ENCODE assay signal across 1 cellular context in the genomic region with DNA sequence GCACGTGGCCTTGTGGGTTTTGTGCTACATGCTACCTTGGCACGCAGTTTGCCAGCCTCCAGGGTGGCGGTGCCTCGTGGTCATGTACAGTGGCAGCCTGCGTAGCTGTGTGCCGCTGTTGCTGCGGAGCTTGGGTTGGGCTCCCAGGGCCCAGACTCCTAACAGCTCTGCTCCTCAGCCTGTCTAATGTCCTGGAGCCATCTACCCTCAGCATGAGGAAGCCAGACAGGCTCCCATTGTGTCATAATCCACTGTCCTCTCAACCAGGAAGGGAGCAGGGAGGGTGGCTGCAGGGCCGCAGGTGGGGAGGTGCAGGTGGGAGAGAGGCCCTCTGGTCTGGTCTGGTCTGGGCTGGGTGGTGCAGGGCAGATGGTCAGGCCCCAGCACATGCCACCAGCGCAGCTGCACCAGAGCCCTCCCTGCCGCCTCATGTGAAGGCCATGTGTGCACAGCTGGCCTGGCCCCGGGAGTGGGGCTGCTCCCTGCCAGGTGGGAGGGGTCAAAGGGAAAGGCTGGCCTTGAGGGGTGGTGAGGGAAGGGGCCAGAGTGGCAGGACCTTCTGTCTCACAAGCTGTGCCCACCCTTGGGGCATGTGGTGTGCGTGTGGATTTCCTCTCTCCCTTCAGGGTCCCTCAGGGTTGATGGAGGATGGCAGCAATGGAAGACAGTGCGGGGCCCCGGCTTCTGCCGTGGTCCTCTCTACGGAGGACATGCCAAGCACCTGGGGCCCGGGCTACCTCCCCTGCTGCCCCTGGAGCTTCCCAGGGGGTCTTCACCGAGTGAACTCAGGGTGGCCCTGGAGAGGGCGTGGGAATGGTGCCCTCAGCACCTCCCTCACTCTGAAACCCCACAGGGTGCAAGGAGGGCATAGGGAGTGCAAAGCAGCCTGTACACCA.
TF ChIP-seq lines count a peak whose summit lies in the region.

No MANE protein-coding gene starts in this region.

TF ChIP-seq in IMR-90, 13 proteins besides CTCF, POLR2A, EP300 and RAD21 (continued from another document):
- TF ChIP-seq CHD1 (IDR thresholded peaks at IDR 0.05; ENCODE audit: low read depth, low read length) (no peak), MAFK (IDR thresholded peaks at IDR 0.05; ENCODE audit: low read depth, low read length) (no peak), SMC3 (IDR thresholded peaks at IDR 0.05; ENCODE audit: low read depth, low read length) (no peak), MAZ (IDR thresholded peaks at IDR 0.05; ENCODE audit: borderline replicate concordance, low read depth, low read length) (no peak), NFE2L2 (IDR thresholded peaks at IDR 0.05; ENCODE audit: low read depth, low read length) (no peak), FOS (IDR thresholded peaks at IDR 0.05; ENCODE audit: low read depth, low read length) (no peak), MXI1 (IDR thresholded peaks at IDR 0.05; ENCODE audit: borderline replicate concordance, low read depth, low read length) (no peak)
- TF ChIP-seq, protein P1, sequence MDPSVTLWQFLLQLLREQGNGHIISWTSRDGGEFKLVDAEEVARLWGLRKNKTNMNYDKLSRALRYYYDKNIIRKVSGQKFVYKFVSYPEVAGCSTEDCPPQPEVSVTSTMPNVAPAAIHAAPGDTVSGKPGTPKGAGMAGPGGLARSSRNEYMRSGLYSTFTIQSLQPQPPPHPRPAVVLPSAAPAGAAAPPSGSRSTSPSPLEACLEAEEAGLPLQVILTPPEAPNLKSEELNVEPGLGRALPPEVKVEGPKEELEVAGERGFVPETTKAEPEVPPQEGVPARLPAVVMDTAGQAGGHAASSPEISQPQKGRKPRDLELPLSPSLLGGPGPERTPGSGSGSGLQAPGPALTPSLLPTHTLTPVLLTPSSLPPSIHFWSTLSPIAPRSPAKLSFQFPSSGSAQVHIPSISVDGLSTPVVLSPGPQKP (IDR thresholded peaks at IDR 0.05; ENCODE audit: borderline replicate concordance, low read depth, low read length): no peak
- TF ChIP-seq, protein P2, sequence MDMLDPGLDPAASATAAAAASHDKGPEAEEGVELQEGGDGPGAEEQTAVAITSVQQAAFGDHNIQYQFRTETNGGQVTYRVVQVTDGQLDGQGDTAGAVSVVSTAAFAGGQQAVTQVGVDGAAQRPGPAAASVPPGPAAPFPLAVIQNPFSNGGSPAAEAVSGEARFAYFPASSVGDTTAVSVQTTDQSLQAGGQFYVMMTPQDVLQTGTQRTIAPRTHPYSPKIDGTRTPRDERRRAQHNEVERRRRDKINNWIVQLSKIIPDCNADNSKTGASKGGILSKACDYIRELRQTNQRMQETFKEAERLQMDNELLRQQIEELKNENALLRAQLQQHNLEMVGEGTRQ (IDR thresholded peaks at IDR 0.05; ENCODE audit: low read depth, low read length): no peak
TF ChIP-seq in IMR-90: peak in this region for 0.
